8 cellular contexts compared by ENCODE assay signal in genomic region chr11:11155962-11156815, GRCh38.
A peak's percentile ranks its signal among the peaks of the same experiment; 100 is the strongest.
DNase-seq lines count a peak whose midpoint lies in the region; ATAC-seq and TF ChIP-seq lines count a peak whose summit lies in the region.

No MANE protein-coding gene starts in this region.

- WGBS in psoas muscle, 3 donors: 66 to 67% (median 67%) methylated on average over 33 of the region's 33 CpGs

- DNase-seq in NCI-H1436 (lab: John Stamatoyannopoulos, UW): peak; percentile 25
- DNase-seq in NCI-H1436 treated with DMSO at 0.1 percent for 48 hours (lab: John Stamatoyannopoulos, UW): no peak
- peak in 3 of 5 experiments; percentile 35 to 78 (median 51) for DNase-seq in T-helper 2 cell
- DNase-seq in central memory CD4-positive, alpha-beta T cell: peak; percentile 57
- no peak for DNase-seq in psoas muscle
- no peak for DNase-seq in globus pallidus (ENCODE audit: low spot score)
- no peak for DNase-seq in SIG-M5 treated with dmso at 0.1 percent for 504 hours (lab: John Stamatoyannopoulos, UW; ENCODE audit: unreplicated experiment)
- DNase-seq in left colon: no peak

- no peak overlapping the region for H3K4me3 ChIP-seq in psoas muscle

- H3K36me3 ChIP-seq in psoas muscle (ENCODE audit: insufficient read depth in 1 of 2, low read depth in 1 of 2): no peaks in the 10 kb centered on the region

- peak; percentile 24 for TF ChIP-seq CTCF in psoas muscle (IDR thresholded peaks at IDR 0.05)

- intact Hi-C loops in psoas muscle (cut with DNase I) (loop anchor here (5.0 kb wide), 1 partner anchor 119 kb away; no protein-coding TSS in a partner anchor), left colon (cut with DNase I, micrococcal nuclease) (no loop called here)

- H3K9me3 ChIP-seq in psoas muscle: no peaks in the 10 kb centered on the region

- H3K4me1 ChIP-seq in psoas muscle: no peaks in the 10 kb centered on the region

- no peaks in the 10 kb centered on the region for H3K27me3 ChIP-seq in psoas muscle (ENCODE audit: insufficient read depth in 3 of 3, low read length in 2 of 3)

- ATAC-seq in psoas muscle: peak in 3 of 4 donors; percentile 15 to 53 (median 46)
- ATAC-seq in left colon: no peak

- no peak overlapping the region for H3K27ac ChIP-seq in psoas muscle

Comparison
In these comparisons a context has a peak if more than half of its experiments do, and no peak if none do; other contexts are left out.
1. DNase-seq: peak in NCI-H1436 (single experiment), T-helper 2 cell (3 of 5) and central memory CD4-positive, alpha-beta T cell (single experiment); none in NCI-H1436 treated with DMSO at 0.1 percent for 48 hours (single experiment), psoas muscle (0 of 2), globus pallidus (single experiment), SIG-M5 treated with dmso at 0.1 percent for 504 hours (single experiment) and left colon (0 of 2).
2. intact Hi-C loops: an anchor here in psoas muscle (5.0 kb wide); none called in left colon.